1 cellular context compared by ENCODE assay signal in the genomic region with DNA sequence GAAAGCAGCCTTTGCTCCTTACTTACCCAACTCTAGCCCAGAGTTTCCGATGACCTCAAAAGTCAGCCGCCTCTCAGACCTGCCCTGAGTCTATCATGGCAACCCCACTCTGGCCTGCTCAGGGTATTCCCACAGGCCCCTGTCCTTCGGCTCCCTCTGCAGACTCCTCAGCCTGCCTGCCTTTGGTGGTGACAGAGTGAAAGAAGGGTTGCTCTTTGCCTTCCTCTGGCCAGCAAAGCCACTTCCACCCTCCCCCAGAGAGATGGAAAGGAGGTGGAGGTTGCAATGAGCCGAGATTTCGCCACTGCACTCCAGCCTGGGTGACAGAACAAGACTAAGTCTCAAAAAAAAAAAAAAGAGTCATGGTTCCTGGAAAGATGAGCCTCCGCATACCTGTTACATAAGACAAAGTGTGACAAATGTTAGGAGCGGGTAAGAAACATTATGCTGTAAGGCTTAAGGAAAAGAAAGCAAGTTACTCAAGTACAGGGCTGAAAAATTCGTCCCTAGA.
TF ChIP-seq lines count a peak whose summit lies in the region.

No MANE protein-coding gene starts in this region.

TF ChIP-seq in HCT116, 20 proteins besides CTCF, POLR2A, EP300 and RAD21 (continued from another document):
- TF ChIP-seq, protein P1, sequence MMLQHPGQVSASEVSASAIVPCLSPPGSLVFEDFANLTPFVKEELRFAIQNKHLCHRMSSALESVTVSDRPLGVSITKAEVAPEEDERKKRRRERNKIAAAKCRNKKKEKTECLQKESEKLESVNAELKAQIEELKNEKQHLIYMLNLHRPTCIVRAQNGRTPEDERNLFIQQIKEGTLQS (IDR thresholded peaks at IDR 0.05), result no peak
- TF ChIP-seq JUND (IDR thresholded peaks at IDR 0.05) (no peak), TCF7L2 (IDR thresholded peaks at IDR 0.05; ENCODE audit: borderline replicate concordance, extremely low read depth, insufficient read depth, insufficient read length) (no peak), YY1 (IDR thresholded peaks at IDR 0.05; ENCODE audit: extremely low read depth, insufficient replicate concordance, low read depth, low read length) (no peak)
